ENCODE assay signal across 1 cellular context in the genomic region with DNA sequence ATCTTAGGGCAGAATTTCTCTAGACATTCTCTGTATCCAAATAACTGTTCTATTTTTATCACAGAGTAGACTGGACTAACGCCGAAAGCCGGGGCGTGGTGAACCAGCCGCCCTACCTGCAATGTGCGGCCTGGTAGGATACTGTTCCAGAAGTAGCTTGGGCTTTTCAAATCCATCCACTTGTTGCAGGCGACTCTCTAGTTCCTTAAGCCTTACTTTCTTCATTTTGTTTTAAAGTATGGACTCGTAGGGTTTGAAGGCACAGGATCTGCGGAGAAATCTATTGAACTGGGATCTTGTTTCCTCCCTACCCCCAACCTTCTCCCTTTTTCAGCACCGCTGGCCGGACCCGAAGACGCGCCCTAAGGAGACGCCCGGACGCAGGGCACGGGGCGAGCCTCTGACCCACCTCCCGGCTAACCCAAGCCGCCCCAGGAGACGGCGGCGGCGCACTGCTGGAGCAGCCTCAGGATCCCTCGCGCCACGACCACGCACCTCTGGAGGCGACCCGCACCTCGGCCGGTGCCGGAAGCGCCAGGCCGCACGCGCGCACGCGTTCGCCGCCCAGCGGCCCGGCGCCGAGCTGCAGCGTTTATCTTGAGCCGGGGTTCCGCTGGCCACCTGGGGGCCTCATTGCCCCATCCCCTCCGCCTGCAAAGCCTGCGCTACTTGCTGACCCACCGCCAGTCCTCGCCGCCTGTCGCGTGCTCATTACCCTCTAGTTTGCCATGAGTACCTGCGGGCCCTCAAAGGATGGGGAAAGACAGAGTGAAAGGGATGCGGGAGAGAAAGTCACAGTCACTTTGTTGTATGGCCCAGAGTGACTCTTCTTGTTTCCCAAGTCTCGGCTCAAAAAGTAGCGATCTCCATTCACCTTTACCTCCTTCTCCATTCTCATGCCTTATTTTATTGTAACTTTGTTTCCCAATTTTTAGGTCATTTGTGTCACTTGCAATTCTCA.
TF ChIP-seq lines count a peak whose summit lies in the region.

A gene (minus strand): TSS at position 533 of the 961 bp plus-strand sequence. CDS start 308 bp downstream, at position 225.

TF ChIP-seq in WTC11, 78 proteins besides CTCF, POLR2A, EP300 and RAD21 (continued from another document and continues in another):
- TF ChIP-seq, protein P1, sequence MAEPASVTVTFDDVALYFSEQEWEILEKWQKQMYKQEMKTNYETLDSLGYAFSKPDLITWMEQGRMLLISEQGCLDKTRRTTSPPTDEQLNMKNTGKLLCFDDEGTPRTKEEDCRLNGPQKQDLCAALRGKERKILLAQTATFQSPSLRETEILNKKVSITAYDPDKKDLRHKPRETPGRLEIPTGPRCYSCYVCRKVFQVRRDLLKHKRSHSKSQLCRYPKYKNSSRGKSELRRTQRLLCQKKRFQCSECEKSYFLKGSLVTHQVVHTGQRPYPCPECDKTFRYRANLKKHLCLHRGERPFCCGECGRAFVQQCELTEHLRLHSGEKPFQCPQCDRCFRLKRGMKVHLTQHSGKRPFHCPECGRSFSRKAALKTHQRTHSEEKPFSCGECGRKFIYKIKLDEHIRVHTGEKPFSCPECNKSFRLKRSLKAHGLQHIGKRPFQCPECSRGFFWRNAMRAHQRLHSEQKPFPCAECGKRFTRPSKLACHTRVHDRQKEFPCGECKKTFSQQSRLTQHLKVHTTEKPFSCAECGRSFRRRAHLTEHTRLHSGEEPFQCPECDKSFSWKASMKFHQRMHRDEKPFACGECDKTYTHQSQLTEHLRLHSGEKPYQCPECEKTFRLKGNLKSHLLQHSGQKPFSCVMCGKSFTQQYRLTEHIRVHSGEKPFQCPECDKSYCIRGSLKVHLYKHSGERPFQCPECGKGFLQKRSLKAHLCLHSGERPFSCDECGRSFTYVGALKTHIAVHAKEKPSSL (CRISPR knock-in tag; conservative IDR thresholded peaks at IDR 0.05) = no peak
- TF ChIP-seq, protein P2, sequence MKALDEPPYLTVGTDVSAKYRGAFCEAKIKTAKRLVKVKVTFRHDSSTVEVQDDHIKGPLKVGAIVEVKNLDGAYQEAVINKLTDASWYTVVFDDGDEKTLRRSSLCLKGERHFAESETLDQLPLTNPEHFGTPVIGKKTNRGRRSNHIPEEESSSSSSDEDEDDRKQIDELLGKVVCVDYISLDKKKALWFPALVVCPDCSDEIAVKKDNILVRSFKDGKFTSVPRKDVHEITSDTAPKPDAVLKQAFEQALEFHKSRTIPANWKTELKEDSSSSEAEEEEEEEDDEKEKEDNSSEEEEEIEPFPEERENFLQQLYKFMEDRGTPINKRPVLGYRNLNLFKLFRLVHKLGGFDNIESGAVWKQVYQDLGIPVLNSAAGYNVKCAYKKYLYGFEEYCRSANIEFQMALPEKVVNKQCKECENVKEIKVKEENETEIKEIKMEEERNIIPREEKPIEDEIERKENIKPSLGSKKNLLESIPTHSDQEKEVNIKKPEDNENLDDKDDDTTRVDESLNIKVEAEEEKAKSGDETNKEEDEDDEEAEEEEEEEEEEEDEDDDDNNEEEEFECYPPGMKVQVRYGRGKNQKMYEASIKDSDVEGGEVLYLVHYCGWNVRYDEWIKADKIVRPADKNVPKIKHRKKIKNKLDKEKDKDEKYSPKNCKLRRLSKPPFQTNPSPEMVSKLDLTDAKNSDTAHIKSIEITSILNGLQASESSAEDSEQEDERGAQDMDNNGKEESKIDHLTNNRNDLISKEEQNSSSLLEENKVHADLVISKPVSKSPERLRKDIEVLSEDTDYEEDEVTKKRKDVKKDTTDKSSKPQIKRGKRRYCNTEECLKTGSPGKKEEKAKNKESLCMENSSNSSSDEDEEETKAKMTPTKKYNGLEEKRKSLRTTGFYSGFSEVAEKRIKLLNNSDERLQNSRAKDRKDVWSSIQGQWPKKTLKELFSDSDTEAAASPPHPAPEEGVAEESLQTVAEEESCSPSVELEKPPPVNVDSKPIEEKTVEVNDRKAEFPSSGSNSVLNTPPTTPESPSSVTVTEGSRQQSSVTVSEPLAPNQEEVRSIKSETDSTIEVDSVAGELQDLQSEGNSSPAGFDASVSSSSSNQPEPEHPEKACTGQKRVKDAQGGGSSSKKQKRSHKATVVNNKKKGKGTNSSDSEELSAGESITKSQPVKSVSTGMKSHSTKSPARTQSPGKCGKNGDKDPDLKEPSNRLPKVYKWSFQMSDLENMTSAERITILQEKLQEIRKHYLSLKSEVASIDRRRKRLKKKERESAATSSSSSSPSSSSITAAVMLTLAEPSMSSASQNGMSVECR (CRISPR knock-in tag; IDR thresholded peaks at IDR 0.05; ENCODE audit: borderline replicate concordance) = peak; percentile 57; the same call in 1 of the 2 replicates
- TF ChIP-seq KAT7 (CRISPR knock-in tag; IDR thresholded peaks at IDR 0.05; ENCODE audit: borderline replicate concordance) (peak; percentile 58; the same call in 1 of the 2 replicates), MYBL2 (CRISPR knock-in tag; IDR thresholded peaks at IDR 0.05) (peak; percentile 94), ZNF121 (CRISPR knock-in tag; IDR thresholded peaks at IDR 0.05) (no peak), ZNF317 (CRISPR knock-in tag; IDR thresholded peaks at IDR 0.05; ENCODE audit: borderline replicate concordance, low read depth) (peak; percentile 44; the same call in 1 of the 2 replicates), ZNF396 (CRISPR knock-in tag; IDR thresholded peaks at IDR 0.05; ENCODE audit: borderline replicate concordance) (no peak), OVOL2 (CRISPR knock-in tag; IDR thresholded peaks at IDR 0.05; ENCODE audit: borderline replicate concordance) (no peak), ZNF671 (CRISPR knock-in tag; IDR thresholded peaks at IDR 0.05) (no peak), IRF2 (CRISPR knock-in tag; IDR thresholded peaks at IDR 0.05; ENCODE audit: borderline replicate concordance, low read depth) (no peak), SP1 (CRISPR knock-in tag; conservative IDR thresholded peaks at IDR 0.05) (peak; percentile 83), FOXP1 (CRISPR knock-in tag; IDR thresholded peaks at IDR 0.05; ENCODE audit: borderline replicate concordance) (peak; percentile 97), ATF1 (CRISPR knock-in tag; IDR thresholded peaks at IDR 0.05) (peak; percentile 66; the same call in 1 of the 2 replicates), NFE2L1 (CRISPR knock-in tag; IDR thresholded peaks at IDR 0.05) (peak; percentile 76; the same call in 1 of the 2 replicates), ESRRA (CRISPR knock-in tag; IDR thresholded peaks at IDR 0.05; ENCODE audit: borderline replicate concordance) (peak; percentile 51; the same call in 1 of the 2 replicates)
- TF ChIP-seq, protein P3, sequence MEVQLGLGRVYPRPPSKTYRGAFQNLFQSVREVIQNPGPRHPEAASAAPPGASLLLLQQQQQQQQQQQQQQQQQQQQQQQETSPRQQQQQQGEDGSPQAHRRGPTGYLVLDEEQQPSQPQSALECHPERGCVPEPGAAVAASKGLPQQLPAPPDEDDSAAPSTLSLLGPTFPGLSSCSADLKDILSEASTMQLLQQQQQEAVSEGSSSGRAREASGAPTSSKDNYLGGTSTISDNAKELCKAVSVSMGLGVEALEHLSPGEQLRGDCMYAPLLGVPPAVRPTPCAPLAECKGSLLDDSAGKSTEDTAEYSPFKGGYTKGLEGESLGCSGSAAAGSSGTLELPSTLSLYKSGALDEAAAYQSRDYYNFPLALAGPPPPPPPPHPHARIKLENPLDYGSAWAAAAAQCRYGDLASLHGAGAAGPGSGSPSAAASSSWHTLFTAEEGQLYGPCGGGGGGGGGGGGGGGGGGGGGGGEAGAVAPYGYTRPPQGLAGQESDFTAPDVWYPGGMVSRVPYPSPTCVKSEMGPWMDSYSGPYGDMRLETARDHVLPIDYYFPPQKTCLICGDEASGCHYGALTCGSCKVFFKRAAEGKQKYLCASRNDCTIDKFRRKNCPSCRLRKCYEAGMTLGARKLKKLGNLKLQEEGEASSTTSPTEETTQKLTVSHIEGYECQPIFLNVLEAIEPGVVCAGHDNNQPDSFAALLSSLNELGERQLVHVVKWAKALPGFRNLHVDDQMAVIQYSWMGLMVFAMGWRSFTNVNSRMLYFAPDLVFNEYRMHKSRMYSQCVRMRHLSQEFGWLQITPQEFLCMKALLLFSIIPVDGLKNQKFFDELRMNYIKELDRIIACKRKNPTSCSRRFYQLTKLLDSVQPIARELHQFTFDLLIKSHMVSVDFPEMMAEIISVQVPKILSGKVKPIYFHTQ (CRISPR knock-in tag; IDR thresholded peaks at IDR 0.05) = no peak
- TF ChIP-seq, protein P4, sequence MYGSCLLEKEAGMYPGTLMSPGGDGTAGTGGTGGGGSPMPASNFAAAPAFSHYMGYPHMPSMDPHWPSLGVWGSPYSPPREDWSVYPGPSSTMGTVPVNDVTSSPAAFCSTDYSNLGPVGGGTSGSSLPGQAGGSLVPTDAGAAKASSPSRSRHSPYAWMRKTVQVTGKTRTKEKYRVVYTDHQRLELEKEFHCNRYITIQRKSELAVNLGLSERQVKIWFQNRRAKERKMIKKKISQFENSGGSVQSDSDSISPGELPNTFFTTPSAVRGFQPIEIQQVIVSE (CRISPR knock-in tag; IDR thresholded peaks at IDR 0.05; ENCODE audit: borderline replicate concordance) = no peak
- TF ChIP-seq, protein P5, sequence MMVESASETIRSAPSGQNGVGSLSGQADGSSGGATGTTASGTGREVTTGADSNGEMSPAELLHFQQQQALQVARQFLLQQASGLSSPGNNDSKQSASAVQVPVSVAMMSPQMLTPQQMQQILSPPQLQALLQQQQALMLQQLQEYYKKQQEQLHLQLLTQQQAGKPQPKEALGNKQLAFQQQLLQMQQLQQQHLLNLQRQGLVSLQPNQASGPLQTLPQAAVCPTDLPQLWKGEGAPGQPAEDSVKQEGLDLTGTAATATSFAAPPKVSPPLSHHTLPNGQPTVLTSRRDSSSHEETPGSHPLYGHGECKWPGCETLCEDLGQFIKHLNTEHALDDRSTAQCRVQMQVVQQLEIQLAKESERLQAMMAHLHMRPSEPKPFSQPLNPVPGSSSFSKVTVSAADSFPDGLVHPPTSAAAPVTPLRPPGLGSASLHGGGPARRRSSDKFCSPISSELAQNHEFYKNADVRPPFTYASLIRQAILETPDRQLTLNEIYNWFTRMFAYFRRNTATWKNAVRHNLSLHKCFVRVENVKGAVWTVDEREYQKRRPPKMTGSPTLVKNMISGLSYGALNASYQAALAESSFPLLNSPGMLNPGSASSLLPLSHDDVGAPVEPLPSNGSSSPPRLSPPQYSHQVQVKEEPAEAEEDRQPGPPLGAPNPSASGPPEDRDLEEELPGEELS (CRISPR knock-in tag; IDR thresholded peaks at IDR 0.05) = peak; percentile 58
- TF ChIP-seq, protein P6, sequence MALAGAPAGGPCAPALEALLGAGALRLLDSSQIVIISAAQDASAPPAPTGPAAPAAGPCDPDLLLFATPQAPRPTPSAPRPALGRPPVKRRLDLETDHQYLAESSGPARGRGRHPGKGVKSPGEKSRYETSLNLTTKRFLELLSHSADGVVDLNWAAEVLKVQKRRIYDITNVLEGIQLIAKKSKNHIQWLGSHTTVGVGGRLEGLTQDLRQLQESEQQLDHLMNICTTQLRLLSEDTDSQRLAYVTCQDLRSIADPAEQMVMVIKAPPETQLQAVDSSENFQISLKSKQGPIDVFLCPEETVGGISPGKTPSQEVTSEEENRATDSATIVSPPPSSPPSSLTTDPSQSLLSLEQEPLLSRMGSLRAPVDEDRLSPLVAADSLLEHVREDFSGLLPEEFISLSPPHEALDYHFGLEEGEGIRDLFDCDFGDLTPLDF (CRISPR knock-in tag; IDR thresholded peaks at IDR 0.05) = 0 out of 2 replicates have a peak, but pooled peaks have one; percentile 81
- TF ChIP-seq, protein P7, sequence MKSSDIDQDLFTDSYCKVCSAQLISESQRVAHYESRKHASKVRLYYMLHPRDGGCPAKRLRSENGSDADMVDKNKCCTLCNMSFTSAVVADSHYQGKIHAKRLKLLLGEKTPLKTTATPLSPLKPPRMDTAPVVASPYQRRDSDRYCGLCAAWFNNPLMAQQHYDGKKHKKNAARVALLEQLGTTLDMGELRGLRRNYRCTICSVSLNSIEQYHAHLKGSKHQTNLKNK (CRISPR knock-in tag; IDR thresholded peaks at IDR 0.05) = no peak
- TF ChIP-seq, protein P8, sequence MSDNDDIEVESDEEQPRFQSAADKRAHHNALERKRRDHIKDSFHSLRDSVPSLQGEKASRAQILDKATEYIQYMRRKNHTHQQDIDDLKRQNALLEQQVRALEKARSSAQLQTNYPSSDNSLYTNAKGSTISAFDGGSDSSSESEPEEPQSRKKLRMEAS (CRISPR knock-in tag; IDR thresholded peaks at IDR 0.05) = peak; percentile 94
- TF ChIP-seq, protein P9, sequence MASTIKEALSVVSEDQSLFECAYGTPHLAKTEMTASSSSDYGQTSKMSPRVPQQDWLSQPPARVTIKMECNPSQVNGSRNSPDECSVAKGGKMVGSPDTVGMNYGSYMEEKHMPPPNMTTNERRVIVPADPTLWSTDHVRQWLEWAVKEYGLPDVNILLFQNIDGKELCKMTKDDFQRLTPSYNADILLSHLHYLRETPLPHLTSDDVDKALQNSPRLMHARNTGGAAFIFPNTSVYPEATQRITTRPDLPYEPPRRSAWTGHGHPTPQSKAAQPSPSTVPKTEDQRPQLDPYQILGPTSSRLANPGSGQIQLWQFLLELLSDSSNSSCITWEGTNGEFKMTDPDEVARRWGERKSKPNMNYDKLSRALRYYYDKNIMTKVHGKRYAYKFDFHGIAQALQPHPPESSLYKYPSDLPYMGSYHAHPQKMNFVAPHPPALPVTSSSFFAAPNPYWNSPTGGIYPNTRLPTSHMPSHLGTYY (CRISPR knock-in tag; IDR thresholded peaks at IDR 0.05) = no peak
- TF ChIP-seq, protein P10, sequence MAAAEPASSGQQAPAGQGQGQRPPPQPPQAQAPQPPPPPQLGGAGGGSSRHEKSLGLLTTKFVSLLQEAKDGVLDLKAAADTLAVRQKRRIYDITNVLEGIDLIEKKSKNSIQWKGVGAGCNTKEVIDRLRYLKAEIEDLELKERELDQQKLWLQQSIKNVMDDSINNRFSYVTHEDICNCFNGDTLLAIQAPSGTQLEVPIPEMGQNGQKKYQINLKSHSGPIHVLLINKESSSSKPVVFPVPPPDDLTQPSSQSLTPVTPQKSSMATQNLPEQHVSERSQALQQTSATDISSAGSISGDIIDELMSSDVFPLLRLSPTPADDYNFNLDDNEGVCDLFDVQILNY (CRISPR knock-in tag; IDR thresholded peaks at IDR 0.05) = peak; percentile 61; the same call in 1 of the 2 replicates
- TF ChIP-seq, protein P11, sequence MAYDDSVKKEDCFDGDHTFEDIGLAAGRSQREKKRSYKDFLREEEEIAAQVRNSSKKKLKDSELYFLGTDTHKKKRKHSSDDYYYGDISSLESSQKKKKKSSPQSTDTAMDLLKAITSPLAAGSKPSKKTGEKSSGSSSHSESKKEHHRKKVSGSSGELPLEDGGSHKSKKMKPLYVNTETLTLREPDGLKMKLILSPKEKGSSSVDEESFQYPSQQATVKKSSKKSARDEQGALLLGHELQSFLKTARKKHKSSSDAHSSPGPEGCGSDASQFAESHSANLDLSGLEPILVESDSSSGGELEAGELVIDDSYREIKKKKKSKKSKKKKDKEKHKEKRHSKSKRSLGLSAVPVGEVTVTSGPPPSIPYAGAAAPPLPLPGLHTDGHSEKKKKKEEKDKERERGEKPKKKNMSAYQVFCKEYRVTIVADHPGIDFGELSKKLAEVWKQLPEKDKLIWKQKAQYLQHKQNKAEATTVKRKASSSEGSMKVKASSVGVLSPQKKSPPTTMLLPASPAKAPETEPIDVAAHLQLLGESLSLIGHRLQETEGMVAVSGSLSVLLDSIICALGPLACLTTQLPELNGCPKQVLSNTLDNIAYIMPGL (CRISPR knock-in tag; IDR thresholded peaks at IDR 0.05) = peak; percentile 99
- TF ChIP-seq, protein P12, sequence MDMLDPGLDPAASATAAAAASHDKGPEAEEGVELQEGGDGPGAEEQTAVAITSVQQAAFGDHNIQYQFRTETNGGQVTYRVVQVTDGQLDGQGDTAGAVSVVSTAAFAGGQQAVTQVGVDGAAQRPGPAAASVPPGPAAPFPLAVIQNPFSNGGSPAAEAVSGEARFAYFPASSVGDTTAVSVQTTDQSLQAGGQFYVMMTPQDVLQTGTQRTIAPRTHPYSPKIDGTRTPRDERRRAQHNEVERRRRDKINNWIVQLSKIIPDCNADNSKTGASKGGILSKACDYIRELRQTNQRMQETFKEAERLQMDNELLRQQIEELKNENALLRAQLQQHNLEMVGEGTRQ (CRISPR knock-in tag; IDR thresholded peaks at IDR 0.05) = no peak
- TF ChIP-seq, protein P13, sequence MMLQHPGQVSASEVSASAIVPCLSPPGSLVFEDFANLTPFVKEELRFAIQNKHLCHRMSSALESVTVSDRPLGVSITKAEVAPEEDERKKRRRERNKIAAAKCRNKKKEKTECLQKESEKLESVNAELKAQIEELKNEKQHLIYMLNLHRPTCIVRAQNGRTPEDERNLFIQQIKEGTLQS (CRISPR knock-in tag; conservative IDR thresholded peaks at IDR 0.05) = no peak
